8 cellular contexts compared by ENCODE assay signal in genomic region chr16:74667215-74667765, GRCh38. TPM values are rescaled to one million over a fixed set of nuclear protein-coding genes. Genes with fewer than 3 reads are reported as not detected.
DNase-seq lines count a peak whose midpoint lies in the region; ATAC-seq, FAIRE-seq and TF ChIP-seq lines count a peak whose summit lies in the region.

No MANE protein-coding gene starts in this region.

- no peaks in the 10 kb centered on the region for H4K20me1 ChIP-seq in HepG2 (ENCODE audit: insufficient read depth, low read length)

- ATAC-seq in HepG2 (peak; percentile 28), GM18873 (IDR thresholded peaks at IDR 0.05; ENCODE audit: low FRiP score, unreplicated experiment) (no peak), GM19452 (IDR thresholded peaks at IDR 0.05; ENCODE audit: unreplicated experiment) (no peak)

- CTCF ChIA-PET in AG04450 (lab: Charles Lee) = interaction anchor here (1.1 to 2.2 kb wide), 3 partner anchors 16 to 195 kb away, joined by 3 to 15 read pairs (median 12); no protein-coding TSS in a partner anchor
- CTCF ChIA-PET in HepG2 (lab: Yijun Ruan, JAX; ENCODE audit: low intra/inter-chr PET ratio, low total read pairs) = no interaction called here

- no peak for FAIRE-seq in HepG2 (lab: Jason Lieb, UNC)

- peak overlapping the region; percentile 92 for H2AFZ ChIP-seq in HepG2 (ENCODE audit: low read length)

- H3K4me2 ChIP-seq in HepG2 (ENCODE audit: low read depth, low read length) = peak overlapping the region; percentile 71

- H3K4me3 ChIP-seq in AG04450 (ENCODE audit: low read depth, low read length) (peak overlapping the region; percentile 64), HepG2 (replicated peaks in 1 of 3; ENCODE audit: insufficient read depth in 1 of 3, low read depth in 2 of 3, low read length in 3 of 3) (peak overlapping the region; percentile 80 to 98 (median 81))

- peak; percentile 22 for TF ChIP-seq POLR2A in GM19193 (IDR thresholded peaks at IDR 0.05; ENCODE audit: extremely low read depth, insufficient read depth, insufficient read length)
- TF ChIP-seq POLR2A in HepG2 (IDR thresholded peaks at IDR 0.05; ENCODE audit: insufficient read depth in 1 of 2, low read depth in 2 of 2, low read length in 2 of 2) = no peak

- peaks cover 4% of the 10 kb centered on the region; the same call in 1 of the 2 replicates for H3K9me3 ChIP-seq in AG04450 (ENCODE audit: control insufficient read depth, insufficient read depth, low read length)
- no peaks in the 10 kb centered on the region for H3K9me3 ChIP-seq in HepG2 (ENCODE audit: low read length)

- no peak for DNase-seq in AG04450 (ENCODE audit: low read depth, low spot score)
- peak; percentile 31 for DNase-seq in SW480 (ENCODE audit: low spot score)
- peak; percentile 19 for DNase-seq in cerebellum (ENCODE audit: low spot score)
- peak; percentile 41 for DNase-seq in HepG2 (ENCODE audit: low spot score)
- peak; percentile 21 to 42 for DNase-seq in stimulated activated CD4-positive, alpha-beta T cell treated with anti-CD3 and anti-CD28 coated beads, Interleukin-4, amount 100 ng/mL, for 48 hours (ENCODE audit: low read depth in 2 of 2)

- in situ Hi-C loops in HepG2 (cut with HindIII; ENCODE audit: extremely low pct_ligation_motif_present, low pct_unique_long_range_greater_than_20kb) = no loop called here

- TF ChIP-seq CTCF in AG04450 (IDR thresholded peaks at IDR 0.05; ENCODE audit: low read depth, low read length) (no peak), HepG2 (CRISPR knock-in tag; IDR thresholded peaks at IDR 0.05) (no peak)

- H3K36me3 ChIP-seq in HepG2 (replicated peaks in 1 of 2; ENCODE audit: control insufficient read depth in 1 of 2, insufficient read depth in 2 of 2, low read length in 2 of 2) = peaks cover 9 to 25% of the 10 kb centered on the region in 2 experiments; a peak in 4 of 5 replicates

- TSS peak; percentile 94 for BruUV-seq in HepG2 (replicated peaks; lab: Mats Ljungman, UMichigan)

- WGBS in HepG2 (ENCODE audit: low lambda C conversion rate) = under 1% methylated on average over 24 of the region's 24 CpGs

- no peaks in the 10 kb centered on the region for H3K27me3 ChIP-seq in AG04450 (ENCODE audit: control insufficient read depth, insufficient read depth, low read length)
- no peaks in the 10 kb centered on the region for H3K27me3 ChIP-seq in HepG2 (ENCODE audit: control insufficient read depth in 1 of 2, insufficient read depth in 2 of 2, low read length in 2 of 2)

- no peak for TF ChIP-seq RAD21 in HepG2 (CRISPR knock-in tag; IDR thresholded peaks at IDR 0.05)

- peaks cover 40% of the 10 kb centered on the region for H3K79me2 ChIP-seq in HepG2 (ENCODE audit: insufficient read depth, low read length)

- TF ChIP-seq EP300 in HepG2 (IDR thresholded peaks at IDR 0.05; ENCODE audit: low read depth in 2 of 2, low read length in 2 of 2) (no peak), HepG2 (CRISPR knock-in tag; IDR thresholded peaks at IDR 0.05; ENCODE audit: borderline replicate concordance) (no peak)

- intact Hi-C loops in HepG2 (cut with micrococcal nuclease; ENCODE audit: unreplicated experiment) = loop anchor here (5.0 kb wide), 1 partner anchor 40 kb away; no protein-coding TSS in a partner anchor

- POLR2A ChIA-PET in AG04450 (lab: Yijun Ruan, JAX) = interaction anchor here (0.6 to 1.2 kb wide), 12 partner anchors 12 to 956 kb away, joined by 3 to 12 read pairs (median 4); partner anchors contain the start of genes ADAT1 and MLKL
- POLR2A ChIA-PET in HepG2 (lab: Yijun Ruan, JAX) = interaction anchor here (0.6 to 2.9 kb wide), 12 partner anchors 9 to 293 kb away, joined by 3 to 22 read pairs (median 5); partner anchors contain the start of genes GLG1 and MLKL

- peak overlapping the region; percentile 95 for H3K9ac ChIP-seq in HepG2 (ENCODE audit: insufficient read depth, low read depth, low read length)

- H3K27ac ChIP-seq in AG04450 (ENCODE audit: low read depth, low read length) (no peak overlapping the region), HepG2 (ENCODE audit: extremely low read length, insufficient read depth, low read length) (peak overlapping the region; percentile 73)

- H3K4me1 ChIP-seq in HepG2 (ENCODE audit: insufficient read depth, low read length) = peaks cover 46% of the 10 kb centered on the region

TF ChIP-seq in HepG2, 621 proteins besides CTCF, POLR2A, EP300 and RAD21 (continues in another document):
- TF ChIP-seq, protein P1, sequence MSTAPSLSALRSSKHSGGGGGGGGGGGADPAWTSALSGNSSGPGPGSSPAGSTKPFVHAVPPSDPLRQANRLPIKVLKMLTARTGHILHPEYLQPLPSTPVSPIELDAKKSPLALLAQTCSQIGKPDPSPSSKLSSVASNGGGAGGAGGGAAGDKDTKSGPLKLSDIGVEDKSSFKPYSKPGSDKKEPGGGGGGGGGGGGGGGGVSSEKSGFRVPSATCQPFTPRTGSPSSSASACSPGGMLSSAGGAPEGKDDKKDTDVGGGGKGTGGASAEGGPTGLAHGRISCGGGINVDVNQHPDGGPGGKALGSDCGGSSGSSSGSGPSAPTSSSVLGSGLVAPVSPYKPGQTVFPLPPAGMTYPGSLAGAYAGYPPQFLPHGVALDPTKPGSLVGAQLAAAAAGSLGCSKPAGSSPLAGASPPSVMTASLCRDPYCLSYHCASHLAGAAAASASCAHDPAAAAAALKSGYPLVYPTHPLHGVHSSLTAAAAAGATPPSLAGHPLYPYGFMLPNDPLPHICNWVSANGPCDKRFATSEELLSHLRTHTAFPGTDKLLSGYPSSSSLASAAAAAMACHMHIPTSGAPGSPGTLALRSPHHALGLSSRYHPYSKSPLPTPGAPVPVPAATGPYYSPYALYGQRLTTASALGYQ (CRISPR knock-in tag; IDR thresholded peaks at IDR 0.05) = no peak
- TF ChIP-seq KDM3A (CRISPR knock-in tag; IDR thresholded peaks at IDR 0.05; ENCODE audit: low read depth) = 0 out of 2 replicates have a peak, but pooled peaks have one; percentile 63
- TF ChIP-seq TSC22D2 (CRISPR knock-in tag; IDR thresholded peaks at IDR 0.05; ENCODE audit: borderline replicate concordance) = 0 out of 2 replicates have a peak, but pooled peaks have one; percentile 42
- peak; percentile 43; the same call in 1 of the 2 replicates for TF ChIP-seq ZBTB7B (CRISPR knock-in tag; IDR thresholded peaks at IDR 0.05)

RNA-seq across cellular contexts. Expression of gene RFWD3, which starts 0.6 kb away (rescaled TPM):
- polyA plus RNA-seq in AG04450 (2011; rRNA removed) (10.7 and 13.4 TPM in 2 replicates), HepG2 (2011; rRNA removed) (21.3 and 23.4 TPM in 2 replicates)
- 30.2 and 31.3 TPM in 2 replicates for polyA minus RNA-seq in AG04450 (2011; rRNA and poly(A)+ RNA removed)
- total RNA-seq in cerebellum (20.4 TPM), HepG2 (2016; rRNA removed; fragmentation: Illumina TruSeq; extraction: Trizol) (62.6 and 87.6 TPM in 2 replicates)
- 19.3 and 20.6 TPM in 2 replicates for total RNA-seq in HepG2 (2016; cell fraction: cytosol; rRNA removed; fragmentation: Illumina TruSeq; extraction: Trizol; ENCODE audit: low read depth)
- total RNA-seq in HepG2 (2016; cell fraction: insoluble cytoplasmic fraction; rRNA removed; fragmentation: Illumina TruSeq; extraction: Trizol) = 60.6 and 87.5 TPM in 2 replicates
- total RNA-seq in HepG2 (2016; cell fraction: membrane; rRNA removed; fragmentation: Illumina TruSeq; extraction: Trizol) = 41.5 and 48.1 TPM in 2 replicates
- 46.9 and 59.2 TPM in 2 replicates for total RNA-seq in HepG2 (2016; cell fraction: nucleus; rRNA removed; fragmentation: Illumina TruSeq; extraction: Trizol)
- 16.2 and 18.8 TPM in 2 replicates for polyA plus RNA-seq in HepG2 (2011; cell fraction: cytosol; rRNA removed)
- polyA plus RNA-seq in HepG2 (2011; cell fraction: nucleus; rRNA removed) = 18.6 and 22.2 TPM in 2 replicates
- 14.4 and 18.7 TPM in 2 replicates for polyA plus RNA-seq in HepG2 (2012)
- polyA plus RNA-seq in HepG2 (2016; cell fraction: cytosol; fragmentation: Illumina TruSeq; extraction: Trizol; ENCODE audit: low read depth) = 3.8 and 4.2 TPM in 2 replicates
- 57.4 and 60.0 TPM in 2 replicates for polyA plus RNA-seq in HepG2 (2016; cell fraction: insoluble cytoplasmic fraction; fragmentation: Illumina TruSeq; extraction: Trizol; ENCODE audit: low read depth)
- 12.4 and 12.8 TPM in 2 replicates for polyA plus RNA-seq in HepG2 (2016; cell fraction: membrane; fragmentation: Illumina TruSeq; extraction: Trizol; ENCODE audit: low read depth)
- polyA plus RNA-seq in HepG2 (2016; cell fraction: nucleus; fragmentation: Illumina TruSeq; extraction: Trizol; ENCODE audit: insufficient read depth, low read depth) = 42.1 and 46.7 TPM in 2 replicates
- 98.9 and 270 TPM in 2 replicates for polyA minus RNA-seq in HepG2 (2011; rRNA and poly(A)+ RNA removed; ENCODE audit: low replicate concordance)
- polyA minus RNA-seq in HepG2 (2011; cell fraction: cytosol; rRNA and poly(A)+ RNA removed) = 21.9 and 24.1 TPM in 2 replicates
- polyA minus RNA-seq in HepG2 (2011; cell fraction: nucleus; rRNA and poly(A)+ RNA removed) = 55.6 and 62.2 TPM in 2 replicates

RNA-seq across cellular contexts. Expression of gene MLKL, which starts 33.4 kb away (rescaled TPM):
- polyA plus RNA-seq in AG04450 (2011; rRNA removed) (4.1 and 5.8 TPM in 2 replicates), HepG2 (2011; rRNA removed) (5.5 and 6.4 TPM in 2 replicates)
- 2.2 and 2.6 TPM in 2 replicates for polyA minus RNA-seq in AG04450 (2011; rRNA and poly(A)+ RNA removed)
- total RNA-seq in cerebellum (0.91 TPM), HepG2 (2016; rRNA removed; fragmentation: Illumina TruSeq; extraction: Trizol) (10.7 TPM in 2 replicates)
- total RNA-seq in HepG2 (2016; cell fraction: cytosol; rRNA removed; fragmentation: Illumina TruSeq; extraction: Trizol; ENCODE audit: low read depth) = 3.0 TPM in 2 replicates
- 11.8 and 11.9 TPM in 2 replicates for total RNA-seq in HepG2 (2016; cell fraction: insoluble cytoplasmic fraction; rRNA removed; fragmentation: Illumina TruSeq; extraction: Trizol)
- 5.1 and 6.4 TPM in 2 replicates for total RNA-seq in HepG2 (2016; cell fraction: membrane; rRNA removed; fragmentation: Illumina TruSeq; extraction: Trizol)
- 8.9 and 10.4 TPM in 2 replicates for total RNA-seq in HepG2 (2016; cell fraction: nucleus; rRNA removed; fragmentation: Illumina TruSeq; extraction: Trizol)
- polyA plus RNA-seq in HepG2 (2011; cell fraction: cytosol; rRNA removed) = 2.9 and 3.0 TPM in 2 replicates
- 8.3 and 10.0 TPM in 2 replicates for polyA plus RNA-seq in HepG2 (2011; cell fraction: nucleus; rRNA removed)
- polyA plus RNA-seq in HepG2 (2012) = 4.3 and 4.5 TPM in 2 replicates
- 2.2 and 2.4 TPM in 2 replicates for polyA plus RNA-seq in HepG2 (2016; cell fraction: cytosol; fragmentation: Illumina TruSeq; extraction: Trizol; ENCODE audit: low read depth)
- polyA plus RNA-seq in HepG2 (2016; cell fraction: insoluble cytoplasmic fraction; fragmentation: Illumina TruSeq; extraction: Trizol; ENCODE audit: low read depth) = 9.8 and 12.2 TPM in 2 replicates
- polyA plus RNA-seq in HepG2 (2016; cell fraction: membrane; fragmentation: Illumina TruSeq; extraction: Trizol; ENCODE audit: low read depth) = 3.3 and 3.5 TPM in 2 replicates
- polyA plus RNA-seq in HepG2 (2016; cell fraction: nucleus; fragmentation: Illumina TruSeq; extraction: Trizol; ENCODE audit: insufficient read depth, low read depth) = 14.3 and 17.1 TPM in 2 replicates
- 2.2 and 23.2 TPM in 2 replicates for polyA minus RNA-seq in HepG2 (2011; rRNA and poly(A)+ RNA removed; ENCODE audit: low replicate concordance)
- polyA minus RNA-seq in HepG2 (2011; cell fraction: cytosol; rRNA and poly(A)+ RNA removed) = 1.8 and 2.8 TPM in 2 replicates
- polyA minus RNA-seq in HepG2 (2011; cell fraction: nucleus; rRNA and poly(A)+ RNA removed) = 9.5 and 12.4 TPM in 2 replicates
